21 cellular contexts compared by ENCODE assay signal in the genomic region with DNA sequence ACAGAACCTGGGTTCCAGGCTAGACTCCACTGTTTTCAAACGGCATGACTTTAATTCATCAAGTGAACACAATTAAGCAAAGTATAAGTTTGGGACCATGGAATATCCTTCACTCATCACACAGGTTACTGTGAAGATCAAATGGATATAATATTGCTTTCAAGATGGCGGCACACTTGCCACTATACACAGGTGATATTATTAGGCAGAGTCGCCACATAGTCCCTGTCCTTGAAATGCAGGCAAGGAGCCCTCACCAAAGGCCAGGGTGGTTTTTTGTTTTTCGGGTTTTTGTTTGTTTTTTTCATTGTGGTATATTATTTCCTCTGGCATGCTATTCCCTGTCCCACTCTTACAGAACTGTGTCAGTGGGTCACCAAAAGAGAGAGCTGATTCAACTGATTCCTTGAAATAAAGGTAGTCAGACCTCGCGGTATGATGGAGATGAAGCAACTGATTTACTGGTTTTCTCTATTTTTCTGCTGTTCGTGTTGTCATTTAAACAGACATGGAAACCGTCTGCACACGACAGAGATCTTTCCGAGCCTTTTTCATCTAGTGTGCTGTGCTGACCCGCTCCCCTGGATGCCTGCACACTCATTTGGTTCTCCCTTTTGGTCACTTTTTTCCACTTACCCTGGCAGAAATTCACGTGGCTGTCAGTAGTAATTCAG. TPM values are rescaled to one million over a fixed set of nuclear protein-coding genes. Genes with fewer than 3 reads are reported as not detected.
A peak's percentile ranks its signal among the peaks of the same experiment; 100 is the strongest.
DNase-seq lines count a peak whose midpoint lies in the region; ATAC-seq lines count a peak whose summit lies in the region.
"Had no signal": no experiment of that assay in that cellular context is flagged by ENCODE, and none has a peak within 500 bp of the region (broad histone marks: within the 10 kb centered on the region; RNA-seq: fewer than 3 reads in every experiment).

No MANE protein-coding gene starts in this region.

- H3K27ac Mint-ChIP-seq in CD4-positive, CD25-positive, alpha-beta regulatory T cell, result peak overlapping the region; percentile 46 to 90 (median 89)
- H3K27ac Mint-ChIP-seq in T-helper 17 cell, result peak overlapping the region; percentile 71
- peak overlapping the region; percentile 85 for H3K27ac Mint-ChIP-seq in dendritic cell treated with granulocyte-macrophage colony-stimulating factor and Interleukin-4, amounts not matched to agents 40 ng/mL and 50 ng/mL, for 4 days

- ATAC-seq in CD4-positive, CD25-positive, alpha-beta regulatory T cell (ENCODE audit: low read depth in 2 of 2), result no peak
- ATAC-seq in T-helper 17 cell (peak; percentile 23), HG02642 (IDR thresholded peaks at IDR 0.05; ENCODE audit: poor library complexity, unreplicated experiment) (no peak)
- ATAC-seq: gastrocnemius medialis, right cardiac atrium had no signal

- H3K27me3 Mint-ChIP-seq in CD4-positive, CD25-positive, alpha-beta regulatory T cell, result no peaks in the 10 kb centered on the region
- H3K27me3 Mint-ChIP-seq in T-helper 17 cell, result peaks cover 22% of the 10 kb centered on the region
- H3K27me3 Mint-ChIP-seq in dendritic cell treated with granulocyte-macrophage colony-stimulating factor and Interleukin-4, amounts not matched to agents 40 ng/mL and 50 ng/mL, for 4 days, result no peaks in the 10 kb centered on the region

- H3K36me3 ChIP-seq in CD4-positive, CD25-positive, alpha-beta regulatory T cell (ENCODE audit: control insufficient read depth, insufficient read depth, low read length), result peaks cover 7% of the 10 kb centered on the region
- H3K36me3 ChIP-seq: esophagus muscularis mucosa, gastrocnemius medialis had no signal

- peak overlapping the region; percentile 23 to 87 (median 77) for H3K4me3 Mint-ChIP-seq in CD4-positive, CD25-positive, alpha-beta regulatory T cell
- H3K4me3 Mint-ChIP-seq in T-helper 17 cell, result peak overlapping the region; percentile 71
- no peak overlapping the region for H3K4me3 Mint-ChIP-seq in dendritic cell treated with granulocyte-macrophage colony-stimulating factor and Interleukin-4, amounts not matched to agents 40 ng/mL and 50 ng/mL, for 4 days

- no peaks in the 10 kb centered on the region for H3K27me3 ChIP-seq in CD4-positive, CD25-positive, alpha-beta regulatory T cell (ENCODE audit: control insufficient read depth, insufficient read depth, low read length)
- H3K27me3 ChIP-seq: esophagus muscularis mucosa, gastrocnemius medialis had no signal

- H3K4me1 Mint-ChIP-seq in CD4-positive, CD25-positive, alpha-beta regulatory T cell, result peaks cover 23 to 53% (median 45%) of the 10 kb centered on the region in 4 donors
- peaks cover 23% of the 10 kb centered on the region for H3K4me1 Mint-ChIP-seq in T-helper 17 cell
- peaks cover 27% of the 10 kb centered on the region for H3K4me1 Mint-ChIP-seq in dendritic cell treated with granulocyte-macrophage colony-stimulating factor and Interleukin-4, amounts not matched to agents 40 ng/mL and 50 ng/mL, for 4 days (ENCODE audit: low read depth)

- H3K9me3 Mint-ChIP-seq in CD4-positive, CD25-positive, alpha-beta regulatory T cell, result no peaks in the 10 kb centered on the region
- no peaks in the 10 kb centered on the region for H3K9me3 Mint-ChIP-seq in dendritic cell treated with granulocyte-macrophage colony-stimulating factor and Interleukin-4, amounts not matched to agents 40 ng/mL and 50 ng/mL, for 4 days

- intact Hi-C loops in dendritic cell treated with granulocyte-macrophage colony-stimulating factor and Interleukin-4, amounts not matched to agents 40 ng/mL and 50 ng/mL, for 4 days (cut with micrococcal nuclease), result no loop called here

- H3K4me3 ChIP-seq in CD4-positive, CD25-positive, alpha-beta regulatory T cell (ENCODE audit: low read depth, low read length), result peak overlapping the region; percentile 72
- H3K4me3 ChIP-seq: esophagus muscularis mucosa, gastrocnemius medialis, GM23248 had no signal

- peak; percentile 20 for DNase-seq in activated CD4-positive, alpha-beta T cell treated with anti-CD3 and anti-CD28 coated beads for 48 hours
- DNase-seq in activated CD4-positive, alpha-beta T cell treated with anti-CD3 and anti-CD28 coated beads, Interleukin-2, amount 50 U/mL, for 48 hours, result no peak
- DNase-seq in CD4-positive, CD25-positive, alpha-beta regulatory T cell, result no peak
- DNase-seq in T-helper 17 cell (no peak), GF-D8 (lab: John Stamatoyannopoulos, UW) (no peak), NCI-H1694 treated with DMSO at 0.1 percent for 48 hours (lab: John Stamatoyannopoulos, UW) (no peak)
- DNase-seq: activated gamma-delta T cell treated with Interleukin-2 at 50 U/mL for 16 hours; effector CD8-positive, alpha-beta T cell; gastrocnemius medialis; IMR-90; kidney glomerular epithelial cell; mammary epithelial cell; NCI-H187 treated with DMSO at 0.1 percent for 48 hours; right cardiac atrium; SHP77; stimulated activated CD4-positive, alpha-beta T cell treated with anti-CD3 and anti-CD28 coated beads, Interleukin-12 subunit alpha, Interleukin-12 subunit beta, amount 100 ng/mL, for 4 hours had no signal

- no peaks in the 10 kb centered on the region for H3K9me3 ChIP-seq in CD4-positive, CD25-positive, alpha-beta regulatory T cell (ENCODE audit: control insufficient read depth in 2 of 2, low read length in 2 of 2)
- no peaks in the 10 kb centered on the region for H3K9me3 ChIP-seq in T-helper 17 cell (ENCODE audit: control insufficient read depth, low read length, poor library complexity, severe bottlenecking)
- H3K9me3 ChIP-seq: gastrocnemius medialis had no signal

- H3K36me3 Mint-ChIP-seq in CD4-positive, CD25-positive, alpha-beta regulatory T cell, result peaks cover 16% of the 10 kb centered on the region
- no peaks in the 10 kb centered on the region for H3K36me3 Mint-ChIP-seq in T-helper 17 cell (ENCODE audit: low read depth)
- no peaks in the 10 kb centered on the region for H3K36me3 Mint-ChIP-seq in dendritic cell treated with granulocyte-macrophage colony-stimulating factor and Interleukin-4, amounts not matched to agents 40 ng/mL and 50 ng/mL, for 4 days (ENCODE audit: low read depth)

- H3K27ac ChIP-seq in CD4-positive, CD25-positive, alpha-beta regulatory T cell (ENCODE audit: insufficient read depth, low read length, poor library complexity, severe bottlenecking), result no peak overlapping the region
- H3K27ac ChIP-seq: esophagus muscularis mucosa, gastrocnemius medialis, GM23248, VCaP had no signal

- H3K4me1 ChIP-seq in CD4-positive, CD25-positive, alpha-beta regulatory T cell (ENCODE audit: control insufficient read depth, insufficient read depth, low read length, poor library complexity, severe bottlenecking), result peaks cover 23% of the 10 kb centered on the region
- H3K4me1 ChIP-seq: gastrocnemius medialis had no signal

RNA-seq across cellular contexts. Expression of a gene that starts 29.7 kb away (rescaled TPM):
- total RNA-seq in CD4-positive, CD25-positive, alpha-beta regulatory T cell, result 17.4 TPM
- 1 to 10 TPM; 1.4 to 5.1 (median 4.4) TPM for polyA plus RNA-seq in CD4-positive, CD25-positive, alpha-beta regulatory T cell
- 1 to 10 TPM; 1.3 to 3.7 TPM for total RNA-seq in T-helper 17 cell
- polyA plus RNA-seq: right cardiac atrium had no signal
